In the genomic region with DNA sequence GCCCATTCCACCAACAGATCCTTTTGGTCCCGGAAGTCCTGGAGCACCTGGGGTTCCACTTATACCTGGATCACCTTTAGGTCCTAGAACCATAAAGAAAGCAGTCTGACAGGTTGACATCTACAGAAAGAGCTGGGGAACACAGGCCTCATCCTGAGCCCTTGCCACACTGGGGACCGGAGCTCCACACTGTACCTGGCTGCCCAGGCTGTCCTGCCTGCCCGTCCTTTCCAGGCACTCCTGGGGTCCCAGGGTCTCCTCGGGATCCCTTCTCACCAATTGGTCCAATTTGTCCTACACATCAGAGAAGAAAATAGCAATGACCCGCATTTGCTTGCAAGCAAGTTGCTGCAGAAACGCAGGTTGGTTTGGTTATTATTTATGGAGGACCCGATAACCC, we compare ENCODE assay signal across 25 cellular contexts.
"Had no signal": no experiment of that assay in that cellular context is flagged by ENCODE, and none has a peak within 500 bp of the region (broad histone marks: within the 10 kb centered on the region; RNA-seq: fewer than 3 reads in every experiment).

No MANE protein-coding gene starts in this region.

- H3K36me3 Mint-ChIP-seq: immature natural killer cell had no signal

- H3K4me3 ChIP-seq: colonic mucosa, esophagus muscularis mucosa, gastroesophageal sphincter, heart left ventricle, hepatocyte, left lung, lower lobe of right lung, mucosa of descending colon had no signal

- H3K27ac Mint-ChIP-seq: dendritic cell treated with granulocyte-macrophage colony-stimulating factor and Interleukin-4, amounts not matched to agents 40 ng/mL and 50 ng/mL, for 4 days; effector memory CD8-positive, alpha-beta T cell; endodermal cell; immature natural killer cell; mesothelial cell of epicardium had no signal

- H3K27me3 ChIP-seq: colonic mucosa, esophagus muscularis mucosa, foreskin keratinocyte, gastroesophageal sphincter, heart left ventricle, hepatocyte, left lung had no signal

- H3K27ac ChIP-seq: colonic mucosa, esophagus muscularis mucosa, foreskin keratinocyte, gastroesophageal sphincter, heart left ventricle, hepatocyte, left lung, lower lobe of right lung had no signal

- DNase-seq: colonic mucosa; cortex of kidney; effector CD8-positive, alpha-beta T cell; effector memory CD8-positive, alpha-beta T cell; endodermal cell; foreskin keratinocyte; heart left ventricle; hypothalamus; immature natural killer cell; islet precursor cell; kidney; kidney glomerular epithelial cell; left lung; left ventricle myocardium superior; lower lobe of right lung; mesenchymal stem cell; mucosa of descending colon had no signal

- H3K9me3 ChIP-seq: colonic mucosa, esophagus muscularis mucosa, lower lobe of right lung had no signal

- H3K4me3 Mint-ChIP-seq: dendritic cell treated with granulocyte-macrophage colony-stimulating factor and Interleukin-4, amounts not matched to agents 40 ng/mL and 50 ng/mL, for 4 days; effector memory CD8-positive, alpha-beta T cell; endodermal cell; immature natural killer cell; mesothelial cell of epicardium had no signal

- H3K4me1 Mint-ChIP-seq: immature natural killer cell had no signal

- H3K27me3 Mint-ChIP-seq: dendritic cell treated with granulocyte-macrophage colony-stimulating factor and Interleukin-4, amounts not matched to agents 40 ng/mL and 50 ng/mL, for 4 days; effector memory CD8-positive, alpha-beta T cell had no signal

- H3K36me3 ChIP-seq: colonic mucosa had no signal

- ATAC-seq: effector memory CD8-positive, alpha-beta T cell; foreskin keratinocyte; gastroesophageal sphincter; heart left ventricle; left lung; left ventricle myocardium superior; lower lobe of right lung; mucosa of descending colon had no signal

- H3K4me1 ChIP-seq: colonic mucosa, esophagus muscularis mucosa, foreskin keratinocyte, gastroesophageal sphincter, heart left ventricle, left lung, lower lobe of right lung had no signal

- FAIRE-seq: endometrium, endothelial cell of umbilical vein, frontal cortex, kidney had no signal
